In the genomic region with DNA sequence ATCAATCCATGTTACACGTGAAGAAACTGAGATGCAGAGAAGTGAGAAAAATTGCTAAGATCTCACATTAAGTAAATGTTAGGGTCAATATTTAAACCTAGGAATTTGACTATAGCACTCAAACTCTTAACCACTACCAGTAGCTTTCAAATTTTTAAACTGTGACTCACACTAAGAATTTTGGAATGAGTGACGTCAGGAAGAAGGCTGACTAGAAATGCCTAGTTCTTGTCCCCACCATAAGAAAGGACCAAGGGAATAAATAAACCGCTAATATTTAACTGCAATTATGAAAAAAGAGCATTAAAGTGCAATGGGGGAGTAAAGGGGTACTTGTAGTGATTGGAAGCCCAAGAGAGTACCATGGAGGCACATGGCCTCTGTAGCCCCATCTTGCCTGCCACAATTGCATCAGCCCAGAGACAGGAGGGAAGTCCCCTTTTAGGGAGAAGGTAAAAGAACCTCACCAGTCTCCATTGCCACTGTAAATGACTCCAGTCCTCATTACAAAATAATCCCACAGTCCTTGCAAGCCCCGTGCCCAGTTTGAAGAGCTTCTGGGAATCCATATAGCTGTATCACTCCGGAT, we compare ENCODE assay signal across 19 cellular contexts. TPM values are rescaled to one million over a fixed set of nuclear protein-coding genes. Genes with fewer than 3 reads are reported as not detected.
A peak's percentile ranks its signal among the peaks of the same experiment; 100 is the strongest.
DNase-seq lines count a peak whose midpoint lies in the region; ATAC-seq and TF ChIP-seq lines count a peak whose summit lies in the region.
"Had no signal": no experiment of that assay in that cellular context is flagged by ENCODE, and none has a peak within 500 bp of the region (broad histone marks: within the 10 kb centered on the region; RNA-seq: fewer than 3 reads in every experiment).

No MANE protein-coding gene starts in this region.

- DNase-seq in AG04450 (ENCODE audit: low read depth, low spot score) (no peak), HFFc6 (peak; percentile 77), brain microvascular endothelial cell (peak; percentile 62), kidney glomerular epithelial cell (lab: John Stamatoyannopoulos, UW) (peak; percentile 83), SIG-M5 (lab: John Stamatoyannopoulos, UW) (no peak), omental fat pad (ENCODE audit: low spot score) (no peak), NCI-H524 treated with DMSO at 0.1 percent for 48 hours (lab: John Stamatoyannopoulos, UW) (no peak)
- DNase-seq in activated CD4-positive, alpha-beta T cell treated with anti-CD3 and anti-CD28 coated beads for 1 hour = no peak
- DNase-seq: activated CD4-positive, alpha-beta memory T cell treated with anti-CD3 and anti-CD28 coated beads, Interleukin-2, amount 10 ng/mL, durations not matched to agents 7 days and 5 days; activated effector memory CD4-positive, alpha-beta T cell treated with Interleukin-2 at 50 U/mL for 16 hours; C1 segment of cervical spinal cord; islet precursor cell; NCI-H446; RPMI8226; stimulated activated CD8-positive, alpha-beta memory T cell treated with anti-CD3 and anti-CD28 coated beads, Interleukin-4, amount 100 ng/mL, for 48 hours had no signal

- peaks cover 40% of the 10 kb centered on the region for H3K4me1 Mint-ChIP-seq in HFFc6 (ENCODE audit: low read depth)

- CTCF ChIA-PET in AG04450 (lab: Charles Lee) = interaction anchor here (0.9 to 7.3 kb wide), 2 partner anchors 30 kb away, joined by 3 to 42 read pairs; no protein-coding TSS in a partner anchor

- in situ Hi-C loops in brain microvascular endothelial cell (cut with HindIII; ENCODE audit: low pct_ligation_motif_present, low sequenced_read_pairs) = no loop called here

- H3K4me3 ChIP-seq in AG04450 (ENCODE audit: low read depth, low read length) = no peak overlapping the region
- no peak overlapping the region for H3K4me3 ChIP-seq in brain microvascular endothelial cell (ENCODE audit: low read depth, low read length)
- H3K4me3 ChIP-seq: esophagus muscularis mucosa, prostate gland, vagina had no signal

- H3K36me3 Mint-ChIP-seq in HFFc6 (ENCODE audit: low read depth) = peaks cover 18% of the 10 kb centered on the region

- no peaks in the 10 kb centered on the region for H3K27me3 ChIP-seq in AG04450 (ENCODE audit: control insufficient read depth, insufficient read depth, low read length)
- H3K27me3 ChIP-seq in brain microvascular endothelial cell (replicated peaks) = no peaks in the 10 kb centered on the region
- H3K27me3 ChIP-seq: esophagus muscularis mucosa, vagina had no signal

- peaks cover 2% of the 10 kb centered on the region; the same call in 1 of the 2 replicates for H3K27me3 Mint-ChIP-seq in HFFc6 (ENCODE audit: insufficient read depth)

- H3K9me3 Mint-ChIP-seq in HFFc6 = peaks cover 18% of the 10 kb centered on the region

- H3K27ac ChIP-seq in AG04450 (ENCODE audit: low read depth, low read length) = peak overlapping the region; percentile 63
- H3K27ac ChIP-seq in brain microvascular endothelial cell = no peak overlapping the region
- H3K27ac ChIP-seq: esophagus muscularis mucosa, prostate gland, vagina had no signal

- peak overlapping the region; percentile 63 for H3K27ac Mint-ChIP-seq in HFFc6
- H3K27ac Mint-ChIP-seq: activated CD4-positive, alpha-beta memory T cell treated with anti-CD3 and anti-CD28 coated beads, Interleukin-2, amount 10 ng/mL, durations not matched to agents 7 days and 5 days had no signal

- POLR2A ChIA-PET in AG04450 (lab: Yijun Ruan, JAX) = interaction anchor here (0.8 to 1.4 kb wide), 2 partner anchors 15 to 30 kb away, joined by 3 to 4 read pairs; no protein-coding TSS in a partner anchor

- no peaks in the 10 kb centered on the region for H3K36me3 ChIP-seq in brain microvascular endothelial cell (replicated peaks)
- H3K36me3 ChIP-seq: esophagus muscularis mucosa, prostate gland, vagina had no signal

- H3K4me3 Mint-ChIP-seq in HFFc6 = no peak overlapping the region
- H3K4me3 Mint-ChIP-seq: activated CD4-positive, alpha-beta memory T cell treated with anti-CD3 and anti-CD28 coated beads, Interleukin-2, amount 10 ng/mL, durations not matched to agents 7 days and 5 days; central memory CD8-positive, alpha-beta T cell had no signal

- no peak for TF ChIP-seq CTCF in AG04450 (IDR thresholded peaks at IDR 0.05; ENCODE audit: low read depth, low read length)
- no peak for TF ChIP-seq CTCF in HFFc6 (IDR thresholded peaks at IDR 0.05)
- TF ChIP-seq CTCF in brain microvascular endothelial cell (IDR thresholded peaks at IDR 0.05; ENCODE audit: low read depth, low read length, missing control alignments) = no peak
- no peak for TF ChIP-seq CTCF in omental fat pad (IDR thresholded peaks at IDR 0.05)

- no peak for ATAC-seq in omental fat pad (ENCODE audit: low FRiP score)

- H3K9me3 ChIP-seq in AG04450 (ENCODE audit: control insufficient read depth, insufficient read depth, low read length) = peaks cover 15% of the 10 kb centered on the region
- H3K9me3 ChIP-seq: prostate gland, vagina had no signal

RNA-seq across cellular contexts. Expression of a gene that starts 3.5 kb away (rescaled TPM):
- 337 and 347 TPM in 2 replicates for polyA plus RNA-seq in AG04450 (2011; rRNA removed)
- 114 and 133 TPM in 2 replicates for polyA minus RNA-seq in AG04450 (2011; rRNA and poly(A)+ RNA removed)
- total RNA-seq in HFFc6 (2021; fragmentation: NEBNext Ultra II Directional; extraction: Animal tissue kit (Norgen Biotek cat#: 25700)) = 100 to 1,000 TPM; 208 to 232 (median 223) TPM
- total RNA-seq in omental fat pad = 100 to 1,000 TPM in 3 of 4 donors, 10 to 100 TPM in 1; 66.0 to 110 (median 104) TPM

Comparison
In these comparisons a context has a peak if more than half of its experiments do, and no peak if none do; other contexts are left out.
1. DNase-seq: peak in HFFc6 (single experiment), brain microvascular endothelial cell (single experiment) and kidney glomerular epithelial cell (single experiment); none in AG04450 (single experiment), activated CD4-positive, alpha-beta T cell treated with anti-CD3 and anti-CD28 coated beads for 1 hour (single experiment), SIG-M5 (single experiment), omental fat pad (single experiment) and NCI-H524 treated with DMSO at 0.1 percent for 48 hours (single experiment).